Comparison of ENCODE assay signal across 1 cellular context in genomic region chr16:13269905-13270528, GRCh38.
TF ChIP-seq lines count a peak whose summit lies in the region.

No MANE protein-coding gene starts in this region.

TF ChIP-seq in HepG2, 621 proteins besides CTCF, POLR2A, EP300 and RAD21 (continued from another document and continues in another):
- TF ChIP-seq ZNF788 (CRISPR knock-in tag; IDR thresholded peaks at IDR 0.05; ENCODE audit: borderline replicate concordance) (peak; percentile 93; the same call in 1 of the 2 replicates), ZHX1 (CRISPR knock-in tag; IDR thresholded peaks at IDR 0.05; ENCODE audit: low read depth) (peak; percentile 93), FOXP4 (CRISPR knock-in tag; IDR thresholded peaks at IDR 0.05) (peak; percentile 99), IRF9 (CRISPR knock-in tag; IDR thresholded peaks at IDR 0.05; ENCODE audit: borderline replicate concordance) (peak; percentile 62; the same call in 1 of the 2 replicates), EHMT2 (IDR thresholded peaks at IDR 0.05; ENCODE audit: borderline replicate concordance, low read depth, low read length) (peak; percentile 99), SIX4 (CRISPR knock-in tag; IDR thresholded peaks at IDR 0.05) (peak; percentile 53; the same call in 1 of the 2 replicates), ZNF326 (CRISPR knock-in tag; IDR thresholded peaks at IDR 0.05; ENCODE audit: borderline replicate concordance) (no peak), CCDC6 (CRISPR knock-in tag; IDR thresholded peaks at IDR 0.05) (peak; percentile 79), ETS1 (CRISPR knock-in tag; IDR thresholded peaks at IDR 0.05) (no peak), KMT2B (CRISPR knock-in tag; IDR thresholded peaks at IDR 0.05) (peak; percentile 67; the same call in 1 of the 2 replicates), NONO (IDR thresholded peaks at IDR 0.05) (no peak), NONO (CRISPR knock-in tag; conservative IDR thresholded peaks at IDR 0.05) (peak; percentile 99), MTF2 (CRISPR knock-in tag; IDR thresholded peaks at IDR 0.05; ENCODE audit: borderline replicate concordance) (no peak), ZNF629 (CRISPR knock-in tag; conservative IDR thresholded peaks at IDR 0.05) (peak; percentile 69), SRF (IDR thresholded peaks at IDR 0.05; ENCODE audit: low read depth, low read length) (peak; percentile 42; the same call in 1 of the 2 replicates), BHLHE40 (IDR thresholded peaks at IDR 0.05; ENCODE audit: low read length) (peak; percentile 64; the same call in 1 of the 2 replicates), YY1 (IDR thresholded peaks at IDR 0.05; ENCODE audit: insufficient read depth, insufficient replicate concordance, low read depth, low read length) (peak; percentile 45), PRMT3 (CRISPR knock-in tag; IDR thresholded peaks at IDR 0.05; ENCODE audit: borderline replicate concordance, low read depth) (no peak), ZNF33B (CRISPR knock-in tag; IDR thresholded peaks at IDR 0.05) (peak; percentile 74; the same call in 1 of the 2 replicates), SMARCC2 (IDR thresholded peaks at IDR 0.05) (no peak; the same call in 1 of the 2 replicates), BRCA1 (CRISPR knock-in tag; IDR thresholded peaks at IDR 0.05) (0 out of 2 replicates have a peak, but pooled peaks have one; percentile 58), RELA (CRISPR knock-in tag; IDR thresholded peaks at IDR 0.05) (no peak), HNF4A (CRISPR knock-in tag; IDR thresholded peaks at IDR 0.05) (peak; percentile 100), TEF (CRISPR knock-in tag; IDR thresholded peaks at IDR 0.05) (no peak), MXD3 (CRISPR knock-in tag; IDR thresholded peaks at IDR 0.05) (no peak), SOX13 (IDR thresholded peaks at IDR 0.05) (peak; percentile 86), SOX13 (CRISPR knock-in tag; conservative IDR thresholded peaks at IDR 0.05 in 1 of 2, IDR thresholded peaks at IDR 0.05 in 1 of 2) (peak in 1 of 2 experiments; percentile 94; a peak in 2 of 4 replicates), ONECUT2 (CRISPR knock-in tag; IDR thresholded peaks at IDR 0.05) (0 out of 2 replicates have a peak, but pooled peaks have one; percentile 47), ZNF276 (CRISPR knock-in tag; IDR thresholded peaks at IDR 0.05; ENCODE audit: low read depth) (peak; percentile 94), ZNF207 (IDR thresholded peaks at IDR 0.05; ENCODE audit: borderline replicate concordance) (no peak), HNRNPK (IDR thresholded peaks at IDR 0.05; ENCODE audit: low read depth, low read length, poor library complexity, severe bottlenecking) (no peak), ZNF24 (IDR thresholded peaks at IDR 0.05) (0 out of 2 replicates have a peak, but pooled peaks have one; percentile 52), ZNF564 (CRISPR knock-in tag; IDR thresholded peaks at IDR 0.05) (no peak), ZNF850 (CRISPR knock-in tag; conservative IDR thresholded peaks at IDR 0.05) (0 out of 2 replicates have a peak, but pooled peaks have one; percentile 74), PAXIP1 (CRISPR knock-in tag; conservative IDR thresholded peaks at IDR 0.05) (peak; percentile 100), PLSCR1 (CRISPR knock-in tag; IDR thresholded peaks at IDR 0.05; ENCODE audit: borderline replicate concordance) (no peak), ZZZ3 (CRISPR knock-in tag; IDR thresholded peaks at IDR 0.05; ENCODE audit: borderline replicate concordance) (peak; percentile 61; the same call in 1 of the 2 replicates), ZNF841 (CRISPR knock-in tag; IDR thresholded peaks at IDR 0.05; ENCODE audit: borderline replicate concordance) (0 out of 2 replicates have a peak, but pooled peaks have one; percentile 71), TRIM22 (IDR thresholded peaks at IDR 0.05) (no peak), SRY (CRISPR knock-in tag; IDR thresholded peaks at IDR 0.05) (no peak), NFYC (CRISPR knock-in tag; IDR thresholded peaks at IDR 0.05) (peak; percentile 38; the same call in 1 of the 2 replicates)
